In genomic region chr19:37572203-37572602, GRCh38 we compare ENCODE assay signal across 26 cellular contexts. TPM values are rescaled to one million over a fixed set of nuclear protein-coding genes. Genes with fewer than 3 reads are reported as not detected.
DNase-seq lines count a peak whose midpoint lies in the region; FAIRE-seq and TF ChIP-seq lines count a peak whose summit lies in the region.
"Had no signal": no experiment of that assay in that cellular context is flagged by ENCODE, and none has a peak within 500 bp of the region (broad histone marks: within the 10 kb centered on the region; RNA-seq: fewer than 3 reads in every experiment).

No MANE protein-coding gene starts in this region.

- H3K4me1 ChIP-seq in keratinocyte (ENCODE audit: control insufficient read depth, extremely low read depth, insufficient read depth, low read length) (no peaks in the 10 kb centered on the region), small intestine (ENCODE audit: control insufficient read depth in 2 of 2, insufficient read depth in 1 of 2, low read depth in 1 of 2, low read length in 1 of 2) (no peaks in the 10 kb centered on the region)
- H3K4me1 ChIP-seq: BLaER1 treated with 17β-estradiol and CSF1 and Interleukin-3, amounts not matched to agents 10 nM and 100 nM; left ventricle myocardium inferior; neural progenitor cell; testis had no signal

- no peak overlapping the region for H3K4me2 ChIP-seq in keratinocyte (ENCODE audit: control insufficient read depth, extremely low read depth, insufficient read depth, low read depth, low read length)
- H3K4me2 ChIP-seq: BLaER1 treated with 17β-estradiol and CSF1 and Interleukin-3, amounts not matched to agents 10 nM and 100 nM; neural progenitor cell had no signal

- peak overlapping the region; percentile 54 for H3K27ac ChIP-seq in keratinocyte (ENCODE audit: control insufficient read depth, insufficient read depth, low read length)
- H3K27ac ChIP-seq in small intestine (ENCODE audit: low read depth in 1 of 2, low read length in 1 of 2) = no peak overlapping the region
- H3K27ac ChIP-seq: BLaER1 treated with 17β-estradiol and CSF1 and Interleukin-3, amounts not matched to agents 10 nM and 100 nM; left ventricle myocardium inferior; neural progenitor cell; RWPE1; SK-N-MC; testis had no signal

- no peaks in the 10 kb centered on the region for H3K36me3 ChIP-seq in keratinocyte (ENCODE audit: control insufficient read depth in 2 of 2, extremely low read depth in 1 of 2, insufficient read depth in 2 of 2, low read length in 2 of 2)
- H3K36me3 ChIP-seq in small intestine (ENCODE audit: control insufficient read depth in 2 of 2, insufficient read depth in 2 of 2, low read length in 2 of 2) = peaks cover 5 to 6% of the 10 kb centered on the region in 2 donors

- no peak for TF ChIP-seq POLR2A in H54 (IDR thresholded peaks at IDR 0.05; ENCODE audit: low read depth, low read length)

- FAIRE-seq in H54 (lab: Jason Lieb, UNC) = peak; percentile 57
- no peak for FAIRE-seq in keratinocyte (lab: Jason Lieb, UNC)
- no peak for FAIRE-seq in small intestine (lab: Jason Lieb, UNC)
- FAIRE-seq: HTR-8/SVneo, K562 had no signal

- H3K79me2 ChIP-seq in keratinocyte (ENCODE audit: control insufficient read depth, insufficient read depth, low read length) = no peaks in the 10 kb centered on the region

- no peak overlapping the region for H2AFZ ChIP-seq in keratinocyte (ENCODE audit: control insufficient read depth, low read length)
- H2AFZ ChIP-seq: neural progenitor cell had no signal

- dilution Hi-C loops in keratinocyte (cut with MboI; ENCODE audit: extremely low pct_ligation_motif_present, low sequenced_read_pairs) = no loop called here

- no peak overlapping the region for H3K9ac ChIP-seq in keratinocyte (ENCODE audit: control insufficient read depth, extremely low read depth, insufficient read depth, low read length)
- H3K9ac ChIP-seq: BLaER1 treated with 17β-estradiol and CSF1 and Interleukin-3, amounts not matched to agents 10 nM and 100 nM; neural progenitor cell had no signal

- no peak overlapping the region for H3K4me3 ChIP-seq in epithelial cell of esophagus (ENCODE audit: low read length)
- H3K4me3 ChIP-seq in keratinocyte (ENCODE audit: control insufficient read depth in 2 of 3, extremely low read depth in 1 of 3, insufficient read depth in 2 of 3, low read depth in 1 of 3, low read length in 3 of 3) = no peak overlapping the region
- H3K4me3 ChIP-seq in small intestine (ENCODE audit: low read depth in 1 of 2, low read length in 2 of 2) = no peak overlapping the region
- H3K4me3 ChIP-seq: K562, left ventricle myocardium inferior, neural progenitor cell, SK-N-MC, testis had no signal

- H3K9me1 ChIP-seq in keratinocyte (ENCODE audit: control insufficient read depth, extremely low read depth, insufficient read depth, low read length) = no peaks in the 10 kb centered on the region

- DNase-seq in H54 (ENCODE audit: insufficient read length, low spot score) (no peak), MV-4-11 (lab: John Stamatoyannopoulos, UW) (peak; percentile 52), epithelial cell of esophagus (ENCODE audit: low read depth) (peak; percentile 76), keratinocyte (ENCODE audit: low read depth, low spot score) (no peak), NCI-H2107 (lab: John Stamatoyannopoulos, UW) (no peak), DMS53 treated with DMSO at 0.1 percent for 48 hours (lab: John Stamatoyannopoulos, UW; ENCODE audit: unreplicated experiment) (no peak), NCI-H69 (lab: John Stamatoyannopoulos, UW) (no peak), small intestine (no peak)
- DNase-seq: activated CD4-positive, alpha-beta T cell treated with anti-CD3 and anti-CD28 coated beads, Interleukin-2, amount 50 U/mL, for 4 hours; activated naive CD8-positive, alpha-beta T cell treated with anti-CD3 and anti-CD28 coated beads, Interleukin-2, amount 50 U/mL, for 24 hours; activated T-cell treated with anti-CD3 and anti-CD28 coated beads, Interleukin-2, amount 50 U/mL, for 72 hours; endodermal cell; GF-D8; hypothalamus; immature natural killer cell; left ventricle myocardium inferior; NCI-H2171; stimulated activated CD4-positive, alpha-beta T cell treated with anti-CD3 and anti-CD28 coated beads, Interleukin-1b, Interleukin-23, amount 100 ng/mL, for 48 hours; stimulated activated naive CD4-positive, alpha-beta T cell treated with Interleukin-2 at 50 U/mL for 16 hours; testis had no signal

- H3K9me3 ChIP-seq in keratinocyte (ENCODE audit: control insufficient read depth, low read depth, low read length) = peaks cover 21% of the 10 kb centered on the region
- H3K9me3 ChIP-seq in small intestine (ENCODE audit: control insufficient read depth, low read depth) = peaks cover 1% of the 10 kb centered on the region
- H3K9me3 ChIP-seq: BLaER1 treated with 17β-estradiol and CSF1 and Interleukin-3, amounts not matched to agents 10 nM and 100 nM; left ventricle myocardium inferior; testis had no signal

- TF ChIP-seq CTCF in epithelial cell of esophagus (IDR thresholded peaks at IDR 0.05; ENCODE audit: insufficient read depth, low read depth, low read length, missing control alignments) (no peak), keratinocyte (optimal IDR thresholded peaks at IDR 0.05 in 1 of 3, IDR thresholded peaks at IDR 0.05 in 1 of 3, conservative IDR thresholded peaks at IDR 0.05 in 1 of 3; ENCODE audit: extremely low read depth in 1 of 3, insufficient read depth in 2 of 3, low read length in 3 of 3) (no peak)

- H4K20me1 ChIP-seq in keratinocyte (ENCODE audit: control insufficient read depth, extremely low read depth, insufficient read depth, low read length) = no peaks in the 10 kb centered on the region
- H4K20me1 ChIP-seq: BLaER1 treated with 17β-estradiol and CSF1 and Interleukin-3, amounts not matched to agents 10 nM and 100 nM had no signal

- no peaks in the 10 kb centered on the region for H3K27me3 ChIP-seq in keratinocyte (ENCODE audit: control insufficient read depth, extremely low read depth, insufficient read depth, low read length)
- H3K27me3 ChIP-seq in small intestine (ENCODE audit: control insufficient read depth in 2 of 2, insufficient read depth in 2 of 2, low read length in 2 of 2) = no peaks in the 10 kb centered on the region
- H3K27me3 ChIP-seq: BLaER1 treated with 17β-estradiol and CSF1 and Interleukin-3, amounts not matched to agents 10 nM and 100 nM; neural progenitor cell; testis had no signal

RNA-seq across cellular contexts. Expression of gene ZNF571, which starts 22.4 kb away (rescaled TPM):
- polyA plus RNA-seq in keratinocyte (1.6 to 4.0 TPM (median 2.4 TPM) in 3 replicates), small intestine (1 to 10 TPM in 2 of 3 donors, under 1 TPM in 1; 0.89 to 1.6 (median 1.4) TPM)
- polyA plus RNA-seq in keratinocyte (2011; ENCODE audit: low read depth) = 1.2 TPM
- polyA plus RNA-seq in keratinocyte (2011; cell fraction: cytosol; rRNA removed) = 0.77 and 2.6 TPM in 2 replicates
- polyA plus RNA-seq in keratinocyte (2011; cell fraction: nucleus; rRNA removed) = 6.8 and 7.4 TPM in 2 replicates
- polyA plus RNA-seq in keratinocyte (2012; ENCODE audit: low replicate concordance) = 1.5 and 4.6 TPM in 2 replicates
- polyA minus RNA-seq in keratinocyte = 0.30 to 3.3 TPM (median 3.0 TPM) in 3 replicates
- polyA minus RNA-seq in keratinocyte (2011; cell fraction: cytosol; rRNA and poly(A)+ RNA removed) = 2.1 TPM
- polyA minus RNA-seq in keratinocyte (2011; cell fraction: nucleus; rRNA and poly(A)+ RNA removed) = 3.0 and 13.9 TPM in 2 replicates

RNA-seq across cellular contexts. Expression of gene ZNF540, which starts 22.5 kb away (rescaled TPM):
- polyA plus RNA-seq in keratinocyte = 0.15 to 0.95 TPM (median 0.35 TPM) in 3 replicates
- 0.40 TPM for polyA plus RNA-seq in keratinocyte (2011; ENCODE audit: low read depth)
- 0.23 and 0.38 TPM in 2 replicates for polyA plus RNA-seq in keratinocyte (2011; cell fraction: cytosol; rRNA removed)
- 0.52 and 1.1 TPM in 2 replicates for polyA plus RNA-seq in keratinocyte (2011; cell fraction: nucleus; rRNA removed)
- polyA plus RNA-seq in keratinocyte (2012; ENCODE audit: low replicate concordance) = 0.52 and 0.56 TPM in 2 replicates
- 0.13 to 0.45 TPM in 2 of 3 replicates, not detected in the other for polyA minus RNA-seq in keratinocyte
- not detected for polyA minus RNA-seq in keratinocyte (2011; cell fraction: cytosol; rRNA and poly(A)+ RNA removed)
- 0.32 and 0.93 TPM in 2 replicates for polyA minus RNA-seq in keratinocyte (2011; cell fraction: nucleus; rRNA and poly(A)+ RNA removed)
- polyA plus RNA-seq in small intestine = 1 to 10 TPM; 1.1 to 1.8 (median 1.6) TPM

Comparison
In these comparisons a context has a peak if more than half of its experiments do, and no peak if none do; other contexts are left out.
1. DNase-seq: peak in MV-4-11 (single experiment) and epithelial cell of esophagus (single experiment); none in H54 (single experiment), keratinocyte (single experiment), NCI-H2107 (single experiment), DMS53 treated with DMSO at 0.1 percent for 48 hours (single experiment), NCI-H69 (single experiment) and small intestine (single experiment).